24 cellular contexts compared by ENCODE assay signal in genomic region chr20:14992961-14993360, GRCh38.
DNase-seq lines count a peak whose midpoint lies in the region; ATAC-seq and TF ChIP-seq lines count a peak whose summit lies in the region.
"Had no signal": no experiment of that assay in that cellular context is flagged by ENCODE, and none has a peak within 500 bp of the region (broad histone marks: within the 10 kb centered on the region; RNA-seq: fewer than 3 reads in every experiment).

No MANE protein-coding gene starts in this region.

- H3K36me3 Mint-ChIP-seq in Calu3 (ENCODE audit: insufficient read depth, unreplicated experiment): no peaks in the 10 kb centered on the region
- H3K36me3 Mint-ChIP-seq: activated naive CD8-positive, alpha-beta T cell treated with anti-CD3 and anti-CD28 coated beads for 36 hours; memory B cell had no signal

- peaks cover 23% of the 10 kb centered on the region for H3K4me1 ChIP-seq in PC-3 (ENCODE audit: insufficient read depth, low read length)

- no peak overlapping the region for H3K4me3 Mint-ChIP-seq in Calu3 (ENCODE audit: low read depth, unreplicated experiment)
- H3K4me3 Mint-ChIP-seq: activated CD8-positive, alpha-beta T cell treated with anti-CD3 and anti-CD28 coated beads for 36 hours; activated naive CD8-positive, alpha-beta T cell treated with anti-CD3 and anti-CD28 coated beads for 36 hours; activated T-cell treated with anti-CD3 and anti-CD28 coated beads, Interleukin-2, amount 50 U/mL, for 72 hours; memory B cell; natural killer cell treated with Interleukin-12 subunit alpha and Interleukin-12 subunit beta and Interleukin-15 and Interleukin-18, amount 100 ng/mL, for 72 hours had no signal

- no peak overlapping the region for H3K4me3 ChIP-seq in PC-3 (ENCODE audit: low read length)
- H3K4me3 ChIP-seq: skin epidermis, uterus had no signal

- TF ChIP-seq CTCF in PC-3 (conservative IDR thresholded peaks at IDR 0.05; ENCODE audit: low read depth, low read length) (no peak), Calu3 (IDR thresholded peaks at IDR 0.05; ENCODE audit: unreplicated experiment) (no peak)

- H3K27me3 Mint-ChIP-seq in Calu3 (ENCODE audit: unreplicated experiment): no peaks in the 10 kb centered on the region
- H3K27me3 Mint-ChIP-seq: activated CD8-positive, alpha-beta T cell treated with anti-CD3 and anti-CD28 coated beads for 36 hours; activated naive CD8-positive, alpha-beta T cell treated with anti-CD3 and anti-CD28 coated beads for 36 hours; natural killer cell treated with Interleukin-12 subunit alpha and Interleukin-12 subunit beta and Interleukin-15 and Interleukin-18, amount 100 ng/mL, for 72 hours had no signal

- H3K4me2 ChIP-seq in PC-3 (ENCODE audit: low read length): no peak overlapping the region

- H3K27ac ChIP-seq in PC-3 (ENCODE audit: low read length): no peak overlapping the region
- H3K27ac ChIP-seq: skin epidermis, uterus had no signal

- CTCF ChIA-PET in PC-3 (lab: Charles Lee): no interaction called here
- CTCF ChIA-PET in Calu3 (lab: Charles Lee): interaction anchor here (0.6 kb wide), 1 partner anchor 82 kb away, joined by 3 read pairs; no protein-coding TSS in a partner anchor

- no TSS peak for BruUV-seq in PC-3 (replicated peaks; lab: Mats Ljungman, UMichigan)
- no TSS peak for BruUV-seq in Calu3 (replicated peaks; lab: Mats Ljungman, UMichigan)

- no peaks in the 10 kb centered on the region for H3K9me3 ChIP-seq in PC-3 (ENCODE audit: low read length)
- H3K9me3 ChIP-seq: Caco-2, uterus had no signal

- no peaks in the 10 kb centered on the region for H3K9me2 ChIP-seq in PC-3 (replicated peaks; ENCODE audit: low read length)

- H3K9ac ChIP-seq in PC-3 (ENCODE audit: low read length): no peak overlapping the region

- no peaks in the 10 kb centered on the region for H3K4me1 Mint-ChIP-seq in Calu3 (ENCODE audit: low read depth, unreplicated experiment)
- H3K4me1 Mint-ChIP-seq: activated naive CD8-positive, alpha-beta T cell treated with anti-CD3 and anti-CD28 coated beads for 36 hours; memory B cell had no signal

- intact Hi-C loops in PC-3 (cut with micrococcal nuclease) (no loop called here), Calu3 (cut with micrococcal nuclease; ENCODE audit: unreplicated experiment) (no loop called here)

- H3K9me3 Mint-ChIP-seq in Calu3 (ENCODE audit: low read depth, unreplicated experiment): no peaks in the 10 kb centered on the region
- H3K9me3 Mint-ChIP-seq: activated CD8-positive, alpha-beta T cell treated with anti-CD3 and anti-CD28 coated beads for 36 hours; memory B cell had no signal

- no peak overlapping the region for H2AFZ ChIP-seq in PC-3 (ENCODE audit: low read length)

- H3K27me3 ChIP-seq in PC-3 (ENCODE audit: low read length): no peaks in the 10 kb centered on the region
- H3K27me3 ChIP-seq: uterus had no signal

- H3F3A ChIP-seq in PC-3 (ENCODE audit: low read length, unreplicated experiment): no peaks in the 10 kb centered on the region

- H3K79me2 ChIP-seq in PC-3 (ENCODE audit: low read length): no peaks in the 10 kb centered on the region

- no peak overlapping the region for H3K27ac Mint-ChIP-seq in Calu3 (ENCODE audit: unreplicated experiment)
- H3K27ac Mint-ChIP-seq: activated CD8-positive, alpha-beta T cell treated with anti-CD3 and anti-CD28 coated beads for 36 hours; activated naive CD8-positive, alpha-beta T cell treated with anti-CD3 and anti-CD28 coated beads for 36 hours; activated T-cell treated with anti-CD3 and anti-CD28 coated beads, Interleukin-2, amount 50 U/mL, for 72 hours; memory B cell; natural killer cell treated with Interleukin-12 subunit alpha and Interleukin-12 subunit beta and Interleukin-15 and Interleukin-18, amount 100 ng/mL, for 72 hours had no signal

- H3K36me3 ChIP-seq in PC-3 (ENCODE audit: low read depth, low read length): no peaks in the 10 kb centered on the region
- H3K36me3 ChIP-seq: uterus had no signal

- peak; percentile 12 for DNase-seq in A172 (ENCODE audit: low spot score)
- peak; percentile 55 for DNase-seq in EH (ENCODE audit: low read depth)
- DNase-seq in PC-3: peak; percentile 25
- peak; percentile 53 for DNase-seq in fibroblast of gingiva (ENCODE audit: low read depth)
- DNase-seq in Calu3: no peak
- DNase-seq in NCI-H1048 (lab: John Stamatoyannopoulos, UW): no peak
- DNase-seq: activated CD8-positive, alpha-beta T cell treated with anti-CD3 and anti-CD28 coated beads for 36 hours; activated naive CD8-positive, alpha-beta T cell treated with anti-CD3 and anti-CD28 coated beads for 36 hours; activated T-cell treated with anti-CD3 and anti-CD28 coated beads, Interleukin-2, amount 50 U/mL, for 72 hours; Caco-2; dermis blood vessel endothelial cell; GDM1; hypothalamus; Kasumi-1; NCI-H446 treated with DMSO at 0.1 percent for 48 hours; SIG-M5; stimulated activated CD4-positive, alpha-beta T cell treated with anti-CD3 and anti-CD28 coated beads, Interleukin-2, amount 100 ng/mL, for 48 hours; T-helper 2 cell; uterus had no signal

- H4K20me1 ChIP-seq in PC-3 (ENCODE audit: low read length): no peaks in the 10 kb centered on the region

- ATAC-seq in PC-3 (no peak), HG02642 (IDR thresholded peaks at IDR 0.05; ENCODE audit: poor library complexity, unreplicated experiment) (no peak), GM18511 (IDR thresholded peaks at IDR 0.05; ENCODE audit: unreplicated experiment) (no peak)
- ATAC-seq: activated CD8-positive, alpha-beta T cell treated with anti-CD3 and anti-CD28 coated beads for 36 hours; activated T-cell treated with anti-CD3 and anti-CD28 coated beads, Interleukin-2, amount 50 U/mL, for 72 hours; natural killer cell treated with Interleukin-12 subunit alpha and Interleukin-12 subunit beta and Interleukin-15 and Interleukin-18, amount 100 ng/mL, for 72 hours had no signal

- POLR2A ChIA-PET in PC-3 (lab: Charles Lee; ENCODE audit: unreplicated experiment): no interaction called here

Comparison
In these comparisons a context has a peak if more than half of its experiments do, and no peak if none do; other contexts are left out.
1. DNase-seq: peak in A172 (single experiment), EH (single experiment), PC-3 (single experiment) and fibroblast of gingiva (single experiment); none in Calu3 (single experiment) and NCI-H1048 (single experiment).